24 cellular contexts compared by ENCODE assay signal in the genomic region with DNA sequence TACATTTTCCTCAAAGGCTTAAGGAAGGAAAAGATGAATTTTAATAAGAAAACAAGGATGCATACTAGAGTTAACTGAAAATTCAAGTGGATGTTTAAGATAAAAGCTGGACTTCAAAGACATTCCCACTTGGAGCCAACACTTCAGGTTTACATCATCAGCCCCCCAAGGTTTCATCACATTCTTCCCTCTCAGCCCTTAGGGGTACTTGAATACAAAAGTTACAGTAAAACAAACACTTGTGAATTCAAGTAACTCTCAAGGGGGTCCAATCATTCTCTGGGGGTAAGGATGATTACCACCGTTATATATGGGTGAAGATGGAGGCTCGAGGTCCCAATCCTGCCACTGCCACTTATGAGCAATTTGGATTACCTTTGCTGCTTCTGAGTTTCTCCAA. TPM values are rescaled to one million over a fixed set of nuclear protein-coding genes. Genes with fewer than 3 reads are reported as not detected.
A peak's percentile ranks its signal among the peaks of the same experiment; 100 is the strongest.
DNase-seq lines count a peak whose midpoint lies in the region; ATAC-seq, FAIRE-seq and TF ChIP-seq lines count a peak whose summit lies in the region.
"Had no signal": no experiment of that assay in that cellular context is flagged by ENCODE, and none has a peak within 500 bp of the region (broad histone marks: within the 10 kb centered on the region; RNA-seq: fewer than 3 reads in every experiment).

No MANE protein-coding gene starts in this region.

- FAIRE-seq in endothelial cell of umbilical vein (lab: Jason Lieb, UNC) = no peak
- FAIRE-seq: GM12892 had no signal

- no TSS peak for BruUV-seq in endothelial cell of umbilical vein (replicated peaks; lab: Mats Ljungman, UMichigan)

- dilution Hi-C loops in endothelial cell of umbilical vein (cut with MboI; ENCODE audit: extremely low pct_ligation_motif_present, low sequenced_read_pairs) = no loop called here

- no peak for DNase-seq in endothelial cell of umbilical vein (ENCODE audit: low read depth, low spot score)
- no peak for DNase-seq in activated CD4-positive, alpha-beta T cell treated with anti-CD3 and anti-CD28 coated beads for 4 hours
- DNase-seq: CD8-positive, alpha-beta memory T cell; DMS 273 treated with DMSO at 0.1 percent for 48 hours; DND-41; GM23248; H9; HFFc6; MG63; NCI-H1105 treated with DMSO at 0.1 percent for 48 hours; NCI-H2029; NCI-H446 treated with DMSO at 0.1 percent for 48 hours; NCI-H526; NCI-H82; NK-92 treated with Interleukin-12 subunit alpha and Interleukin-12 subunit beta, amount 100 ng/mL, for 24 hours; PC-3; SK-N-SH had no signal

- intact Hi-C loops in endothelial cell of umbilical vein (cut with micrococcal nuclease) = no loop called here

- H3K9me3 ChIP-seq in BLaER1 treated with 17β-estradiol and CSF1 and Interleukin-3, amounts not matched to agents 10 nM and 100 nM (replicated peaks in 1 of 11) = peaks cover 0 to 10% (median 4%) of the 10 kb centered on the region in 11 experiments; a peak in 6 of 22 replicates
- H3K9me3 ChIP-seq in HEK293 (ENCODE audit: control insufficient read depth, insufficient read depth, low read depth, low read length) (no peaks in the 10 kb centered on the region; the same call in 1 of the 2 replicates), endothelial cell of umbilical vein (replicated peaks; ENCODE audit: control insufficient read depth, insufficient read depth, low read length) (no peaks in the 10 kb centered on the region), parathyroid adenoma (ENCODE audit: control insufficient read depth, low read length) (no peaks in the 10 kb centered on the region)
- H3K9me3 ChIP-seq: MG63, SK-N-SH had no signal

- ATAC-seq in HG03571 (IDR thresholded peaks at IDR 0.05; ENCODE audit: unreplicated experiment) (no peak), GM19328 (IDR thresholded peaks at IDR 0.05; ENCODE audit: unreplicated experiment) (no peak)
- ATAC-seq: PC-3 had no signal

- H3K27me3 ChIP-seq in BLaER1 treated with 17β-estradiol and CSF1 and Interleukin-3, amounts not matched to agents 10 nM and 100 nM = peaks cover 43 to 96% (median 83%) of the 10 kb centered on the region in 11 experiments
- no peaks in the 10 kb centered on the region for H3K27me3 ChIP-seq in endothelial cell of umbilical vein (ENCODE audit: control insufficient read depth in 2 of 2, insufficient read depth in 2 of 2, low read length in 2 of 2)
- H3K27me3 ChIP-seq in parathyroid adenoma (ENCODE audit: control insufficient read depth, insufficient read depth, low read length) = no peaks in the 10 kb centered on the region
- H3K27me3 ChIP-seq: MG63 had no signal

- no peak overlapping the region; a peak in 1 of 22 replicates for H3K9ac ChIP-seq in BLaER1 treated with 17β-estradiol and CSF1 and Interleukin-3, amounts not matched to agents 10 nM and 100 nM
- no peak overlapping the region for H3K9ac ChIP-seq in endothelial cell of umbilical vein (replicated peaks; ENCODE audit: extremely low read depth, insufficient read depth, low read length)
- H3K9ac ChIP-seq in parathyroid adenoma = no peak overlapping the region
- H3K9ac ChIP-seq: GM23248, SK-N-SH had no signal

- H3K27ac ChIP-seq in BLaER1 treated with 17β-estradiol and CSF1 and Interleukin-3, amounts not matched to agents 10 nM and 100 nM = peak overlapping the region in 4 of 11 experiments; percentile 2 to 45 (median 32); a peak in 5 of 22 replicates
- H3K27ac ChIP-seq in HEK293 (ENCODE audit: extremely low read depth, low read depth, low read length) (no peak overlapping the region), endothelial cell of umbilical vein (ENCODE audit: insufficient read depth, low read depth, low read length) (peak overlapping the region; percentile 17), parathyroid adenoma (peak overlapping the region; percentile 15)
- H3K27ac ChIP-seq: C4-2B, GM23248 had no signal

- POLR2A ChIA-PET in HEK293 (lab: Yijun Ruan, JAX) (no interaction called here), endothelial cell of umbilical vein (lab: Charles Lee) (no interaction called here)

- H3K9me1 ChIP-seq in endothelial cell of umbilical vein (replicated peaks; ENCODE audit: control insufficient read depth, extremely low read depth, insufficient read depth, low read length) = no peaks in the 10 kb centered on the region

- no peaks in the 10 kb centered on the region; a peak in 2 of 22 replicates for H4K20me1 ChIP-seq in BLaER1 treated with 17β-estradiol and CSF1 and Interleukin-3, amounts not matched to agents 10 nM and 100 nM
- no peaks in the 10 kb centered on the region for H4K20me1 ChIP-seq in endothelial cell of umbilical vein (replicated peaks; ENCODE audit: control insufficient read depth, extremely low read depth, insufficient read depth, low read length)

- CTCF ChIA-PET in HEK293 (lab: Yijun Ruan, JAX) (interaction anchor here (0.6 to 1.1 kb wide), 4 partner anchors 17 to 1239 kb away, joined by 3 to 4 read pairs (median 4); no protein-coding TSS in a partner anchor), endothelial cell of umbilical vein (lab: Charles Lee) (interaction anchor here (1.9 kb wide), 1 partner anchor 27 kb away, joined by 8 read pairs; no protein-coding TSS in a partner anchor)

- no peak for TF ChIP-seq CTCF in HEK293 (tag by site-specific recombination; IDR thresholded peaks at IDR 0.05)
- no peak for TF ChIP-seq CTCF in endothelial cell of umbilical vein (IDR thresholded peaks at IDR 0.05; ENCODE audit: extremely low read depth in 1 of 2, insufficient read depth in 1 of 2, low read depth in 1 of 2, low read length in 2 of 2)
- no peak for TF ChIP-seq CTCF in parathyroid adenoma (IDR thresholded peaks at IDR 0.05)

- no peaks in the 10 kb centered on the region for H3K36me3 ChIP-seq in BLaER1 treated with 17β-estradiol and CSF1 and Interleukin-3, amounts not matched to agents 10 nM and 100 nM
- no peaks in the 10 kb centered on the region for H3K36me3 ChIP-seq in HEK293 (ENCODE audit: control insufficient read depth in 2 of 2, insufficient read depth in 1 of 2, low read length in 2 of 2)
- H3K36me3 ChIP-seq in endothelial cell of umbilical vein (ENCODE audit: control insufficient read depth in 2 of 2, extremely low read depth in 1 of 2, insufficient read depth in 2 of 2, low read length in 2 of 2) = no peaks in the 10 kb centered on the region
- H3K36me3 ChIP-seq in parathyroid adenoma (ENCODE audit: control insufficient read depth, insufficient read depth, low read length) = no peaks in the 10 kb centered on the region
- H3K36me3 ChIP-seq: MG63 had no signal

- H3K79me2 ChIP-seq in endothelial cell of umbilical vein (ENCODE audit: control insufficient read depth, insufficient read depth, low read length) (no peaks in the 10 kb centered on the region), parathyroid adenoma (no peaks in the 10 kb centered on the region)

- H3K4me1 ChIP-seq in BLaER1 treated with 17β-estradiol and CSF1 and Interleukin-3, amounts not matched to agents 10 nM and 100 nM = peaks cover 27 to 77% (median 61%) of the 10 kb centered on the region in 10 experiments
- H3K4me1 ChIP-seq in HEK293 (ENCODE audit: control insufficient read depth, insufficient read depth, low read length) (no peaks in the 10 kb centered on the region), endothelial cell of umbilical vein (ENCODE audit: control insufficient read depth, extremely low read depth, insufficient read depth, low read length) (peaks cover 27% of the 10 kb centered on the region), parathyroid adenoma (no peaks in the 10 kb centered on the region)

- peak overlapping the region in 9 of 11 experiments; percentile 12 to 77 (median 72); a peak in 15 of 22 replicates for H3K4me2 ChIP-seq in BLaER1 treated with 17β-estradiol and CSF1 and Interleukin-3, amounts not matched to agents 10 nM and 100 nM
- H3K4me2 ChIP-seq in endothelial cell of umbilical vein (ENCODE audit: insufficient read depth, low read length) (peak overlapping the region; percentile 41), parathyroid adenoma (ENCODE audit: low read length) (no peak overlapping the region)
- H3K4me2 ChIP-seq: SK-N-SH had no signal

- no peak overlapping the region for H3K4me3 ChIP-seq in BLaER1 treated with 17β-estradiol and CSF1 and Interleukin-3, amounts not matched to agents 10 nM and 100 nM
- H3K4me3 ChIP-seq in HEK293 (ENCODE audit: low read depth, low read length) = no peak overlapping the region
- H3K4me3 ChIP-seq in endothelial cell of umbilical vein (replicated peaks in 1 of 3; ENCODE audit: insufficient read depth in 1 of 3, low read depth in 1 of 3, low read length in 3 of 3) = no peak overlapping the region
- H3K4me3 ChIP-seq in parathyroid adenoma (ENCODE audit: low read depth, low read length) = no peak overlapping the region
- H3K4me3 ChIP-seq: GM23248, MG63 had no signal

- TF ChIP-seq POLR2A in endothelial cell of umbilical vein (IDR thresholded peaks at IDR 0.05; ENCODE audit: low read depth, low read length) = no peak

- H2AFZ ChIP-seq in endothelial cell of umbilical vein (ENCODE audit: low read depth, low read length) (no peak overlapping the region), parathyroid adenoma (no peak overlapping the region)
- H2AFZ ChIP-seq: GM23248 had no signal

TF ChIP-seq in HEK293, 187 proteins besides CTCF, POLR2A, EP300 and RAD21 (continues in another document):
- no peak for TF ChIP-seq ZNF768 (tag by site-specific recombination; IDR thresholded peaks at IDR 0.05)
- TF ChIP-seq GLIS1 (tag by site-specific recombination; IDR thresholded peaks at IDR 0.05) = peak; percentile 97
- TF ChIP-seq ZNF514 (tag by site-specific recombination; IDR thresholded peaks at IDR 0.05) = no peak
- no peak for TF ChIP-seq ZNF843 (tag by site-specific recombination; IDR thresholded peaks at IDR 0.05)

TF ChIP-seq in endothelial cell of umbilical vein, 7 proteins besides CTCF, POLR2A, EP300 and RAD21 (continues in another document):
- no peak for TF ChIP-seq MYC (IDR thresholded peaks at IDR 0.05; ENCODE audit: low read depth, low read length)
- no peak for TF ChIP-seq FOS (IDR thresholded peaks at IDR 0.05; ENCODE audit: borderline replicate concordance, insufficient read depth, low read length)
- TF ChIP-seq GATA2 (IDR thresholded peaks at IDR 0.05; ENCODE audit: insufficient read depth, insufficient read length, low read depth, low read length) = no peak
- no peak for TF ChIP-seq POLR2AphosphoS5 (IDR thresholded peaks at IDR 0.05; ENCODE audit: insufficient read depth, low read depth, low read length)
- TF ChIP-seq JUN (IDR thresholded peaks at IDR 0.05; ENCODE audit: borderline replicate concordance, insufficient read depth, insufficient read length, low read depth) = no peak

RNA-seq across cellular contexts. Expression of a gene that starts 36.1 kb away (rescaled TPM):
- 8.4 and 14.8 TPM in 2 replicates for total RNA-seq in endothelial cell of umbilical vein
- polyA plus RNA-seq in endothelial cell of umbilical vein = 6.3 and 6.8 TPM in 2 replicates
- polyA plus RNA-seq in endothelial cell of umbilical vein (2011; cell fraction: cytosol; rRNA removed) = 4.7 and 4.9 TPM in 2 replicates
- 13.8 and 15.7 TPM in 2 replicates for polyA plus RNA-seq in endothelial cell of umbilical vein (2011; cell fraction: nucleus; rRNA removed)
- polyA plus RNA-seq in endothelial cell of umbilical vein (2012) = 5.3 and 5.8 TPM in 2 replicates
- 12.5 and 12.7 TPM in 2 replicates for polyA minus RNA-seq in endothelial cell of umbilical vein
- 2.3 TPM for polyA minus RNA-seq in endothelial cell of umbilical vein (2011; cell fraction: cytosol; rRNA and poly(A)+ RNA removed)
- 6.0 and 7.1 TPM in 2 replicates for polyA minus RNA-seq in endothelial cell of umbilical vein (2011; cell fraction: nucleus; rRNA and poly(A)+ RNA removed)
- polyA plus RNA-seq: CD8-positive, alpha-beta memory T cell had no signal
